In the genomic region with DNA sequence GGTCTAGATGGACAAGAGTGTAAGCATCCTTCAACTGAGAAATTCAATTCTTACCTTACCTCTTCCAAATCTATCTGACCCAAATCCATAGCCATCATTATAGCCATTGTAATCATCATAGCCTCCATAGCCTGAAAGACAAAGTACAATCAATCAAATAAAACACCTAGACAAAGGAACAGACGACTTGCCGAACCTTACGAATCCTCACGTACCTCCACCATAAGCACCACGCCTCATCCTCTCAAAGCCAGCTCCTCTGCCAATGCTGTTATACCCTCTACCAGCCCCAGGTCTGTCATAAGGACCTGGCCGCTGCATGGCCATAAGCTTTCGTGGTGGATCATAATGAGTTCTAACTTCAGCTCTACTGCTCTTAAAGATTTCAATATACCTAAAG, we compare ENCODE assay signal across 13 cellular contexts. TPM values are rescaled to one million over a fixed set of nuclear protein-coding genes. Genes with fewer than 3 reads are reported as not detected.
A peak's percentile ranks its signal among the peaks of the same experiment; 100 is the strongest.
DNase-seq lines count a peak whose midpoint lies in the region; ATAC-seq, FAIRE-seq and TF ChIP-seq lines count a peak whose summit lies in the region.
"Had no signal": no experiment of that assay in that cellular context is flagged by ENCODE, and none has a peak within 500 bp of the region (broad histone marks: within the 10 kb centered on the region; RNA-seq: fewer than 3 reads in every experiment).

No MANE protein-coding gene starts in this region.

- no peak for TF ChIP-seq CTCF in VCaP (conservative IDR thresholded peaks at IDR 0.05)
- TF ChIP-seq CTCF in glutamatergic neuron (IDR thresholded peaks at IDR 0.05; ENCODE audit: partially characterized antibody, unreplicated experiment), result no peak

- H3K27ac ChIP-seq in VCaP, result peak overlapping the region; percentile 15; the same call in 1 of the 2 replicates

- ATAC-seq in activated T-cell treated with anti-CD3 and anti-CD28 coated beads, Interleukin-2, amount 50 U/mL, for 4 hours, result no peak
- ATAC-seq in stimulated activated effector memory CD8-positive, alpha-beta T cell treated with anti-CD3 and anti-CD28 coated beads, Interleukin-12 subunit alpha, Interleukin-12 subunit beta, amount 100 ng/mL, for 72 hours, result no peak
- ATAC-seq in HG03571 (IDR thresholded peaks at IDR 0.05; ENCODE audit: unreplicated experiment), result no peak

- FAIRE-seq in frontal cortex (lab: Jason Lieb, UNC), result no peak
- FAIRE-seq: kidney had no signal

- no peak for DNase-seq in activated T-cell treated with anti-CD3 and anti-CD28 coated beads, Interleukin-2, amount 50 U/mL, for 4 hours
- DNase-seq in activated T-cell treated with anti-CD3 and anti-CD28 coated beads, Interleukin-2, amount 50 U/mL, for 48 hours, result no peak
- DNase-seq in glutamatergic neuron (no peak), frontal cortex (ENCODE audit: low spot score in 2 of 2) (no peak)
- DNase-seq in stimulated activated effector memory CD8-positive, alpha-beta T cell treated with anti-CD3 and anti-CD28 coated beads, Interleukin-12 subunit alpha, Interleukin-12 subunit beta, amount 100 ng/mL, for 72 hours (ENCODE audit: low spot score in 2 of 2), result no peak
- DNase-seq in activated CD4-positive, CD25-positive, alpha-beta regulatory T cell (lab: John Stamatoyannopoulos, UW), result no peak
- DNase-seq: activated gamma-delta T cell treated with Interleukin-2 at 50 U/mL for 16 hours, cortex of kidney, kidney, NCI-H1048, NCI-H510A treated with DMSO at 0.1 percent for 48 hours had no signal

- H3K9me3 Mint-ChIP-seq in activated T-cell treated with anti-CD3 and anti-CD28 coated beads, Interleukin-2, amount 50 U/mL, for 4 hours, result no peaks in the 10 kb centered on the region
- peaks cover 8% of the 10 kb centered on the region for H3K9me3 Mint-ChIP-seq in glutamatergic neuron (ENCODE audit: unreplicated experiment)
- no peaks in the 10 kb centered on the region for H3K9me3 Mint-ChIP-seq in stimulated activated effector memory CD8-positive, alpha-beta T cell treated with anti-CD3 and anti-CD28 coated beads, Interleukin-12 subunit alpha, Interleukin-12 subunit beta, amount 100 ng/mL, for 72 hours

- peaks cover 83% of the 10 kb centered on the region for H3K36me3 Mint-ChIP-seq in activated T-cell treated with anti-CD3 and anti-CD28 coated beads, Interleukin-2, amount 50 U/mL, for 4 hours (ENCODE audit: insufficient read depth)
- H3K36me3 Mint-ChIP-seq in glutamatergic neuron (ENCODE audit: unreplicated experiment), result peaks cover 9% of the 10 kb centered on the region
- H3K36me3 Mint-ChIP-seq in stimulated activated effector memory CD8-positive, alpha-beta T cell treated with anti-CD3 and anti-CD28 coated beads, Interleukin-12 subunit alpha, Interleukin-12 subunit beta, amount 100 ng/mL, for 72 hours, result peaks cover 100% of the 10 kb centered on the region

- peak overlapping the region; percentile 98 for H3K4me3 Mint-ChIP-seq in activated T-cell treated with anti-CD3 and anti-CD28 coated beads, Interleukin-2, amount 50 U/mL, for 4 hours
- peak overlapping the region; percentile 50 for H3K4me3 Mint-ChIP-seq in glutamatergic neuron (ENCODE audit: unreplicated experiment)
- H3K4me3 Mint-ChIP-seq in stimulated activated effector memory CD8-positive, alpha-beta T cell treated with anti-CD3 and anti-CD28 coated beads, Interleukin-12 subunit alpha, Interleukin-12 subunit beta, amount 100 ng/mL, for 72 hours, result peak overlapping the region; percentile 96

- peaks cover 64% of the 10 kb centered on the region for H3K4me1 Mint-ChIP-seq in activated T-cell treated with anti-CD3 and anti-CD28 coated beads, Interleukin-2, amount 50 U/mL, for 4 hours (ENCODE audit: low read depth)
- peaks cover 37% of the 10 kb centered on the region for H3K4me1 Mint-ChIP-seq in glutamatergic neuron (ENCODE audit: low read depth, unreplicated experiment)
- peaks cover 75% of the 10 kb centered on the region for H3K4me1 Mint-ChIP-seq in stimulated activated effector memory CD8-positive, alpha-beta T cell treated with anti-CD3 and anti-CD28 coated beads, Interleukin-12 subunit alpha, Interleukin-12 subunit beta, amount 100 ng/mL, for 72 hours

- H3K27me3 Mint-ChIP-seq in activated T-cell treated with anti-CD3 and anti-CD28 coated beads, Interleukin-2, amount 50 U/mL, for 4 hours (ENCODE audit: low read depth), result no peaks in the 10 kb centered on the region
- H3K27me3 Mint-ChIP-seq in glutamatergic neuron (ENCODE audit: unreplicated experiment), result peaks cover 12% of the 10 kb centered on the region

- H3K27ac Mint-ChIP-seq in glutamatergic neuron (ENCODE audit: unreplicated experiment), result peak overlapping the region; percentile 63
- H3K27ac Mint-ChIP-seq in stimulated activated effector memory CD8-positive, alpha-beta T cell treated with anti-CD3 and anti-CD28 coated beads, Interleukin-12 subunit alpha, Interleukin-12 subunit beta, amount 100 ng/mL, for 72 hours, result peak overlapping the region; percentile 84

RNA-seq across cellular contexts. Expression of a gene that starts 5.5 kb away (rescaled TPM):
- total RNA-seq in activated T-cell treated with anti-CD3 and anti-CD28 coated beads, Interleukin-2, amount 50 U/mL, for 4 hours, result 1,000 to 10,000 TPM; 1,008 to 1,029 (median 1,012) TPM
- total RNA-seq in glutamatergic neuron (ENCODE audit: unreplicated experiment) (1,021 TPM), frontal cortex (818 TPM)
